In the genomic region with DNA sequence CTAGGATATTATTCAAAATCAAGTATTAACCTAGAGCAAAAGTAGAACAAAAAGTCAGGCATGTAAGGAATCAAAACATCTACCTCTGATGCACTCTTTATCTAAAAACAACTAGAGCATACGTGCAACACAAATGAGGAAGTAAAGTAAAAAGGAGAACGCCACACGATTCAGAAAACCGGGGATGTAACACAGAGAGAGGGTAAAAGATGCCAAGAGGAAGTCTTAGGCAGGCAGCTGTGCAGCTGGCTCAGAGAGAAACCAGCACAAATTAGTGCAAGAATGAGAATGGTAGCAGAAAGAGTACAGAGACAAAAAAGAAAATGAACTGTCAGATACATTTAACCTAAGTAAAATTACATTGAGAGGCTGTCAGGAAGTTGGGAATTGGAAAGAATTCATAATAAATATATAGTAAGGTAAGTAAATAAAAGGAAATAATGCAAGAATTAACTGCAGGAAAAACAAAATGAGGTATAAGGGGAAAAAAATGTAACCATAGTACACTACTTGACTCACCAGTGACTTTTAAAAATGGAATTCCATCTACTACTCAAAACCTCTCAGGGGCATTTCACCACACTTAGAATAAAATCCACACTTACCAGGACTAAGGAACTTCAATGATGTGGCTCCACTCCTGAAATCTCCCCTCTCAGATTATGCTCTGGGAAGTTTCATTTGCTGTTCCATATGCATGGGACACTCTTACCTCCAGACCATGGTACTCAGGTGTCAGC, we compare ENCODE assay signal across 9 cellular contexts. TPM values are rescaled to one million over a fixed set of nuclear protein-coding genes. Genes with fewer than 3 reads are reported as not detected.
A peak's percentile ranks its signal among the peaks of the same experiment; 100 is the strongest.
DNase-seq lines count a peak whose midpoint lies in the region; ATAC-seq and TF ChIP-seq lines count a peak whose summit lies in the region.
"Had no signal": no experiment of that assay in that cellular context is flagged by ENCODE, and none has a peak within 500 bp of the region (broad histone marks: within the 10 kb centered on the region; RNA-seq: fewer than 3 reads in every experiment).

No MANE protein-coding gene starts in this region.

- peaks cover 5% of the 10 kb centered on the region for H3K36me3 Mint-ChIP-seq in glutamatergic neuron (ENCODE audit: unreplicated experiment)

- peak overlapping the region; percentile 74 for H3K27ac Mint-ChIP-seq in glutamatergic neuron (ENCODE audit: unreplicated experiment)

- peak overlapping the region; percentile 39 for H3K4me3 Mint-ChIP-seq in glutamatergic neuron (ENCODE audit: unreplicated experiment)

- peaks cover 10% of the 10 kb centered on the region for H3K27me3 Mint-ChIP-seq in glutamatergic neuron (ENCODE audit: unreplicated experiment)

- H3K4me1 Mint-ChIP-seq in glutamatergic neuron (ENCODE audit: low read depth, unreplicated experiment): peaks cover 21% of the 10 kb centered on the region

- no peak for TF ChIP-seq CTCF in glutamatergic neuron (IDR thresholded peaks at IDR 0.05; ENCODE audit: partially characterized antibody, unreplicated experiment)

- H3K9me3 Mint-ChIP-seq in glutamatergic neuron (ENCODE audit: unreplicated experiment): peaks cover 7% of the 10 kb centered on the region

- in situ Hi-C loops in KBM-7 (cut with MboI; ENCODE audit: low pct_unique_long_range_greater_than_20kb, low sequenced_read_pairs): no loop called here

- DNase-seq in KBM-7: peak; percentile 96
- no peak for DNase-seq in glutamatergic neuron
- DNase-seq in DMS 273 (lab: John Stamatoyannopoulos, UW; ENCODE audit: unreplicated experiment): no peak
- no peak for DNase-seq in activated CD4-positive, CD25-positive, alpha-beta regulatory T cell (lab: John Stamatoyannopoulos, UW)
- no peak for DNase-seq in activated CD8-positive, alpha-beta memory T cell treated with anti-CD3 and anti-CD28 coated beads for 24 hours
- DNase-seq: T-helper 9 cell had no signal

- no peak for TF ChIP-seq POLR2A in GM18505 (IDR thresholded peaks at IDR 0.05; ENCODE audit: borderline replicate concordance, extremely low read depth, insufficient read depth, insufficient read length)

- ATAC-seq in GM18505 (IDR thresholded peaks at IDR 0.05; ENCODE audit: unreplicated experiment) (peak; percentile 97), GM21825 (IDR thresholded peaks at IDR 0.05; ENCODE audit: unreplicated experiment) (peak; percentile 94), HG02840 (IDR thresholded peaks at IDR 0.05; ENCODE audit: low FRiP score, unreplicated experiment) (no peak)

RNA-seq across cellular contexts. Expression of a gene that starts 17.1 kb away (rescaled TPM):
- total RNA-seq in glutamatergic neuron (ENCODE audit: unreplicated experiment): 401 TPM
